13 cellular contexts compared by ENCODE assay signal in the genomic region with DNA sequence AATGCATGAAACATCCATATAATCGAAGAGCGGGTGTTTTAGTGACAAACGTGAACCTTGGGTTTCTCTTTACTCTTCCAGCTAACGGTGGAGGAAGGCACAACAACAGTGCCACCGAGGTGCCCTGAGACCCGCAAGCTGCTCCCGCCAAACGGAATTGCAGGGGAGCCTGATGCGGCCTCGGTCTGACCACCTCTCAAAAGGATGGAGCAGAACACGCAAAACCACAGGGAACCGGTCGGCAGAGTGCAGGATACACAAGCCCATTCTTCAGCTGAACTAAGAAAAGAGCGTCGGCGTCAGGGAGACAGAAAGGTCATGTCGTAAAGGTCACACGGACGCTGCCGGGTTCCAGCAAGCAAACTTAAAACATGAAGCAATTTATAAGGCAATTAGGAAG.
"Had no signal": no experiment of that assay in that cellular context is flagged by ENCODE, and none has a peak within 500 bp of the region (broad histone marks: within the 10 kb centered on the region; RNA-seq: fewer than 3 reads in every experiment).

No MANE protein-coding gene starts in this region.

- H3K36me3 ChIP-seq: breast epithelium had no signal

- ATAC-seq: esophagus mucosa; stimulated activated memory B cell treated with anti-CD40 and anti-IgM and Interleukin-4, amounts not matched to agents 10 μg/mL and 1 μg/mL and 100 μg/mL, for 72 hours; T-helper 17 cell had no signal

- H3K4me3 ChIP-seq: ascending aorta, breast epithelium had no signal

- DNase-seq: activated CD4-positive, alpha-beta T cell treated with anti-CD3 and anti-CD28 coated beads, Interleukin-2, amount 50 U/mL, for 48 hours; activated T-cell treated with anti-CD3 and anti-CD28 coated beads, Interleukin-2, amount 50 U/mL, for 24 hours; islet precursor cell; nephron progenitor cell; stimulated activated CD4-positive, alpha-beta T cell treated with anti-CD3 and anti-CD28 coated beads, Interleukin-2, amount 100 ng/mL, for 48 hours; T-helper 17 cell; WERI-Rb-1 had no signal

- H3K27ac ChIP-seq: ascending aorta, breast epithelium, WERI-Rb-1 had no signal

- H3K4me1 ChIP-seq: ascending aorta, breast epithelium had no signal

- H3K27me3 ChIP-seq: ascending aorta, breast epithelium had no signal

- FAIRE-seq: endometrium, urothelium cell line had no signal
